Comparison of ENCODE assay signal across 1 cellular context in the genomic region with DNA sequence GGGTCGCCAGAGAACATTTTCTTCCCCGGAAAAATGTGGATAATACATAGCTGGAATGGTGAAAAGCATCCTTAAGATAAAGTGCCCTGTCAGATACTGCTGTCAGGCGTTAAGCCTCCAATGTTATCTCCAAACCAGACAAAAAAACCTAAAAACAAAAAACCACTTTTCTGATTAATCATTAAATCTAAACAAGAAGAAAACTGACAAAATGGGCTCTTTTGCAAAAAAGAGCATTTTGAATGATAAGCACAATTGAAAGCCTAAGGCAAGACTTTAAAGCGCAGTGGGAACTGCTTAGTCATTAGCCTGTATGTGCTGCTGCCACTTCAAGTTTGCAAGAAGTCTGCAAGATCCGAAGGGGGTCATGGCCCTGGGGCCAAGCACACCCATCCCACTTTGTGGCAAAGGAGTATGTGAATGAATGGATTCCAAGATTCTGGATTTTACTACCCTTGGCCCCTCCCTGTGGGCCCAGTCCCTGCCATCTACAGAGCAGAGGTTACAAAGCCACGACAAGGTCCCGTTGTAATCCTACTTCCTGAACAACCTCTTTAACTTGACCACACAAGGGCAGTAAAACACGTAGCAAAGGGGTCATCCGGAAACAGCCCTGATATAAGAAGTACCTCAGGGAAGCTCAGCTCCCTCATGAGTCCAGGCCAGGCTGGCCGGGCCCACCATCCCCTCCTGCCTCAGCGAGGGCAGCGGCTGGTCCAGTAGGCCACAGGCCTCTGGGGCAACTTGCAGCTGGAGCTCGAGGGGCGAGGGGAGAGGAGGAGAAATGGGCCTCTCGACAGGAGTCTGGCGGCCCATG.
TF ChIP-seq lines count a peak whose summit lies in the region.

No MANE protein-coding gene starts in this region.

TF ChIP-seq in GM23338, 12 proteins besides CTCF, POLR2A, EP300 and RAD21 (continued from another document):
- TF ChIP-seq, protein P1, sequence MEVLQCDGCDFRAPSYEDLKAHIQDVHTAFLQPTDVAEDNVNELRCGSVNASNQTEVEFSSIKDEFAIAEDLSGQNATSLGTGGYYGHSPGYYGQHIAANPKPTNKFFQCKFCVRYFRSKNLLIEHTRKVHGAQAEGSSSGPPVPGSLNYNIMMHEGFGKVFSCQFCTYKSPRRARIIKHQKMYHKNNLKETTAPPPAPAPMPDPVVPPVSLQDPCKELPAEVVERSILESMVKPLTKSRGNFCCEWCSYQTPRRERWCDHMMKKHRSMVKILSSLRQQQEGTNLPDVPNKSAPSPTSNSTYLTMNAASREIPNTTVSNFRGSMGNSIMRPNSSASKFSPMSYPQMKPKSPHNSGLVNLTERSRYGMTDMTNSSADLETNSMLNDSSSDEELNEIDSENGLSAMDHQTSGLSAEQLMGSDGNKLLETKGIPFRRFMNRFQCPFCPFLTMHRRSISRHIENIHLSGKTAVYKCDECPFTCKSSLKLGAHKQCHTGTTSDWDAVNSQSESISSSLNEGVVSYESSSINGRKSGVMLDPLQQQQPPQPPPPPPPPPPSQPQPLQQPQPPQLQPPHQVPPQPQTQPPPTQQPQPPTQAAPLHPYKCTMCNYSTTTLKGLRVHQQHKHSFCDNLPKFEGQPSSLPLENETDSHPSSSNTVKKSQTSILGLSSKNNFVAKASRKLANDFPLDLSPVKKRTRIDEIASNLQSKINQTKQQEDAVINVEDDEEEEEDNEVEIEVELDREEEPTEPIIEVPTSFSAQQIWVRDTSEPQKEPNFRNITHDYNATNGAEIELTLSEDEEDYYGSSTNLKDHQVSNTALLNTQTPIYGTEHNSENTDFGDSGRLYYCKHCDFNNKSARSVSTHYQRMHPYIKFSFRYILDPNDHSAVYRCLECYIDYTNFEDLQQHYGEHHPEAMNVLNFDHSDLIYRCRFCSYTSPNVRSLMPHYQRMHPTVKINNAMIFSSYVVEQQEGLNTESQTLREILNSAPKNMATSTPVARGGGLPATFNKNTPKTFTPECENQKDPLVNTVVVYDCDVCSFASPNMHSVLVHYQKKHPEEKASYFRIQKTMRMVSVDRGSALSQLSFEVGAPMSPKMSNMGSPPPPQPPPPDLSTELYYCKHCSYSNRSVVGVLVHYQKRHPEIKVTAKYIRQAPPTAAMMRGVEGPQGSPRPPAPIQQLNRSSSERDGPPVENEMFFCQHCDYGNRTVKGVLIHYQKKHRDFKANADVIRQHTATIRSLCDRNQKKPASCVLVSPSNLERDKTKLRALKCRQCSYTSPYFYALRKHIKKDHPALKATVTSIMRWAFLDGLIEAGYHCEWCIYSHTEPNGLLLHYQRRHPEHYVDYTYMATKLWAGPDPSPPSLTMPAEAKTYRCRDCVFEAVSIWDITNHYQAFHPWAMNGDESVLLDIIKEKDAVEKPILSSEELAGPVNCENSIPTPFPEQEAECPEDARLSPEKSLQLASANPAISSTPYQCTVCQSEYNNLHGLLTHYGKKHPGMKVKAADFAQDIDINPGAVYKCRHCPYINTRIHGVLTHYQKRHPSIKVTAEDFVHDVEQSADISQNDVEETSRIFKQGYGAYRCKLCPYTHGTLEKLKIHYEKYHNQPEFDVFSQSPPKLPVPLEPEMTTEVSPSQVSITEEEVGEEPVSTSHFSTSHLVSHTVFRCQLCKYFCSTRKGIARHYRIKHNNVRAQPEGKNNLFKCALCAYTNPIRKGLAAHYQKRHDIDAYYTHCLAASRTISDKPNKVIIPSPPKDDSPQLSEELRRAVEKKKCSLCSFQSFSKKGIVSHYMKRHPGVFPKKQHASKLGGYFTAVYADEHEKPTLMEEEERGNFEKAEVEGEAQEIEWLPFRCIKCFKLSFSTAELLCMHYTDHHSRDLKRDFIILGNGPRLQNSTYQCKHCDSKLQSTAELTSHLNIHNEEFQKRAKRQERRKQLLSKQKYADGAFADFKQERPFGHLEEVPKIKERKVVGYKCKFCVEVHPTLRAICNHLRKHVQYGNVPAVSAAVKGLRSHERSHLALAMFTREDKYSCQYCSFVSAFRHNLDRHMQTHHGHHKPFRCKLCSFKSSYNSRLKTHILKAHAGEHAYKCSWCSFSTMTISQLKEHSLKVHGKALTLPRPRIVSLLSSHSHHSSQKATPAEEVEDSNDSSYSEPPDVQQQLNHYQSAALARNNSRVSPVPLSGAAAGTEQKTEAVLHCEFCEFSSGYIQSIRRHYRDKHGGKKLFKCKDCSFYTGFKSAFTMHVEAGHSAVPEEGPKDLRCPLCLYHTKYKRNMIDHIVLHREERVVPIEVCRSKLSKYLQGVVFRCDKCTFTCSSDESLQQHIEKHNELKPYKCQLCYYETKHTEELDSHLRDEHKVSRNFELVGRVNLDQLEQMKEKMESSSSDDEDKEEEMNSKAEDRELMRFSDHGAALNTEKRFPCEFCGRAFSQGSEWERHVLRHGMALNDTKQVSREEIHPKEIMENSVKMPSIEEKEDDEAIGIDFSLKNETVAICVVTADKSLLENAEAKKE (CRISPR knock-in tag; IDR thresholded peaks at IDR 0.05): no peak
- TF ChIP-seq STAT1 (IDR thresholded peaks at IDR 0.05; ENCODE audit: unreplicated experiment) (no peak), CREB1 (CRISPR knock-in tag; IDR thresholded peaks at IDR 0.05; ENCODE audit: low read depth) (no peak)
- TF ChIP-seq, protein P2, sequence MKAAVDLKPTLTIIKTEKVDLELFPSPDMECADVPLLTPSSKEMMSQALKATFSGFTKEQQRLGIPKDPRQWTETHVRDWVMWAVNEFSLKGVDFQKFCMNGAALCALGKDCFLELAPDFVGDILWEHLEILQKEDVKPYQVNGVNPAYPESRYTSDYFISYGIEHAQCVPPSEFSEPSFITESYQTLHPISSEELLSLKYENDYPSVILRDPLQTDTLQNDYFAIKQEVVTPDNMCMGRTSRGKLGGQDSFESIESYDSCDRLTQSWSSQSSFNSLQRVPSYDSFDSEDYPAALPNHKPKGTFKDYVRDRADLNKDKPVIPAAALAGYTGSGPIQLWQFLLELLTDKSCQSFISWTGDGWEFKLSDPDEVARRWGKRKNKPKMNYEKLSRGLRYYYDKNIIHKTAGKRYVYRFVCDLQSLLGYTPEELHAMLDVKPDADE (IDR thresholded peaks at IDR 0.05): no peak
- TF ChIP-seq, protein P3, sequence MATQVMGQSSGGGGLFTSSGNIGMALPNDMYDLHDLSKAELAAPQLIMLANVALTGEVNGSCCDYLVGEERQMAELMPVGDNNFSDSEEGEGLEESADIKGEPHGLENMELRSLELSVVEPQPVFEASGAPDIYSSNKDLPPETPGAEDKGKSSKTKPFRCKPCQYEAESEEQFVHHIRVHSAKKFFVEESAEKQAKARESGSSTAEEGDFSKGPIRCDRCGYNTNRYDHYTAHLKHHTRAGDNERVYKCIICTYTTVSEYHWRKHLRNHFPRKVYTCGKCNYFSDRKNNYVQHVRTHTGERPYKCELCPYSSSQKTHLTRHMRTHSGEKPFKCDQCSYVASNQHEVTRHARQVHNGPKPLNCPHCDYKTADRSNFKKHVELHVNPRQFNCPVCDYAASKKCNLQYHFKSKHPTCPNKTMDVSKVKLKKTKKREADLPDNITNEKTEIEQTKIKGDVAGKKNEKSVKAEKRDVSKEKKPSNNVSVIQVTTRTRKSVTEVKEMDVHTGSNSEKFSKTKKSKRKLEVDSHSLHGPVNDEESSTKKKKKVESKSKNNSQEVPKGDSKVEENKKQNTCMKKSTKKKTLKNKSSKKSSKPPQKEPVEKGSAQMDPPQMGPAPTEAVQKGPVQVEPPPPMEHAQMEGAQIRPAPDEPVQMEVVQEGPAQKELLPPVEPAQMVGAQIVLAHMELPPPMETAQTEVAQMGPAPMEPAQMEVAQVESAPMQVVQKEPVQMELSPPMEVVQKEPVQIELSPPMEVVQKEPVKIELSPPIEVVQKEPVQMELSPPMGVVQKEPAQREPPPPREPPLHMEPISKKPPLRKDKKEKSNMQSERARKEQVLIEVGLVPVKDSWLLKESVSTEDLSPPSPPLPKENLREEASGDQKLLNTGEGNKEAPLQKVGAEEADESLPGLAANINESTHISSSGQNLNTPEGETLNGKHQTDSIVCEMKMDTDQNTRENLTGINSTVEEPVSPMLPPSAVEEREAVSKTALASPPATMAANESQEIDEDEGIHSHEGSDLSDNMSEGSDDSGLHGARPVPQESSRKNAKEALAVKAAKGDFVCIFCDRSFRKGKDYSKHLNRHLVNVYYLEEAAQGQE (IDR thresholded peaks at IDR 0.05; ENCODE audit: unreplicated experiment): no peak
